In genomic region chr1:39310015-39310414, GRCh38 we compare ENCODE assay signal across 18 cellular contexts.
"Had no signal": no experiment of that assay in that cellular context is flagged by ENCODE, and none has a peak within 500 bp of the region (broad histone marks: within the 10 kb centered on the region; RNA-seq: fewer than 3 reads in every experiment).

No MANE protein-coding gene starts in this region.

- H3K9me3 ChIP-seq: breast epithelium, lower lobe of right lung, prostate gland, right lobe of liver, transverse colon had no signal

- H3K27me3 Mint-ChIP-seq: activated CD4-positive, alpha-beta memory T cell treated with anti-CD3 and anti-CD28 coated beads for 36 hours; activated naive CD8-positive, alpha-beta T cell treated with anti-CD3 and anti-CD28 coated beads, Interleukin-2, amount 10 ng/mL, durations not matched to agents 7 days and 5 days had no signal

- H3K27ac Mint-ChIP-seq: activated CD4-positive, alpha-beta memory T cell treated with anti-CD3 and anti-CD28 coated beads for 36 hours; mesothelial cell of epicardium had no signal

- H3K4me1 ChIP-seq: breast epithelium, lower lobe of right lung, prostate gland, right lobe of liver had no signal

- DNase-seq: activated CD4-positive, alpha-beta memory T cell treated with anti-CD3 and anti-CD28 coated beads for 36 hours; activated CD4-positive, CD25-positive, alpha-beta regulatory T cell treated with anti-CD3 and anti-CD28 coated beads, Interleukin-2, amount 50 U/mL, for 72 hours; activated gamma-delta T cell; activated naive CD8-positive, alpha-beta T cell treated with anti-CD3 and anti-CD28 coated beads, Interleukin-2, amount 10 ng/mL, durations not matched to agents 7 days and 5 days; anterior cingulate cortex; glutamatergic neuron; left cardiac atrium; lower lobe of right lung; right lobe of liver; stimulated activated naive CD4-positive, alpha-beta T cell; substantia nigra; transverse colon had no signal

- ATAC-seq: esophagus mucosa, left cardiac atrium, lower lobe of right lung, right lobe of liver had no signal

- FAIRE-seq: endometrium had no signal

- H3K4me1 Mint-ChIP-seq: mesothelial cell of epicardium had no signal

- H3K4me3 Mint-ChIP-seq: activated CD4-positive, alpha-beta memory T cell treated with anti-CD3 and anti-CD28 coated beads for 36 hours; activated naive CD8-positive, alpha-beta T cell treated with anti-CD3 and anti-CD28 coated beads, Interleukin-2, amount 10 ng/mL, durations not matched to agents 7 days and 5 days; mesothelial cell of epicardium; T-helper 2 cell treated with Interferon-gamma antibody and Interleukin-4, amounts not matched to agents 5 μg/mL and 100 μg/mL, for 36 hours had no signal

- H3K27me3 ChIP-seq: breast epithelium, right lobe of liver, transverse colon had no signal

- H3K4me3 ChIP-seq: breast epithelium, lower lobe of right lung, prostate gland, right lobe of liver, transverse colon had no signal

- H3K27ac ChIP-seq: breast epithelium, lower lobe of right lung, prostate gland, right lobe of liver, transverse colon had no signal

- H3K9me3 Mint-ChIP-seq: activated CD4-positive, alpha-beta memory T cell treated with anti-CD3 and anti-CD28 coated beads for 36 hours; activated naive CD8-positive, alpha-beta T cell treated with anti-CD3 and anti-CD28 coated beads, Interleukin-2, amount 10 ng/mL, durations not matched to agents 7 days and 5 days; mesothelial cell of epicardium; T-helper 2 cell treated with Interferon-gamma antibody and Interleukin-4, amounts not matched to agents 5 μg/mL and 100 μg/mL, for 36 hours had no signal
